34 cellular contexts compared by ENCODE assay signal in the genomic region with DNA sequence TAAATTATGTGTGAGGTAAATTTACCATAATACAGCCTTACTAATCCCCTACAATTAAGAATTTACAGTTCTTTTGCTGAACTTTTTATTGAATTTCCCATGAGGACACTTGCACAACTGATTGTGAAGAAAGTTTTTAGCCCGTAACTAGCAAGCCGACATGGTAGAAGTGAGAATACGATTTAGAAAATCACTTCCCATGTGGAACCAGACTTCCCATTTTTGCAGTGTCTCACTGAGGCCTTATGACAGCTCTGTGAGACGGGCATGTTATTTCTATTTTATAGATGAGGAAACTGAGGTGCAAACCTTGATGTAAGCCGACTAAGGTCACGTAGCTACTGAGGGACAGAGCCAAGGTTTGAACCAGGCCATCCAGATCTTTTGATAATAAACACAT.
"Had no signal": no experiment of that assay in that cellular context is flagged by ENCODE, and none has a peak within 500 bp of the region (broad histone marks: within the 10 kb centered on the region; RNA-seq: fewer than 3 reads in every experiment).

No MANE protein-coding gene starts in this region.

- H3K4me2 ChIP-seq: KMS-11 had no signal

- DNase-seq: activated CD4-positive, alpha-beta T cell treated with anti-CD3 and anti-CD28 coated beads for 1 hour; activated CD4-positive, alpha-beta T cell treated with anti-CD3 and anti-CD28 coated beads for 48 hours; activated CD4-positive, alpha-beta T cell treated with anti-CD3 and anti-CD28 coated beads, Interleukin-2, amount 50 U/mL, for 4 hours; activated CD4-positive, CD25-positive, alpha-beta regulatory T cell; activated CD8-positive, alpha-beta T cell treated with anti-CD3 and anti-CD28 coated beads for 36 hours; activated effector memory CD4-positive, alpha-beta T cell treated with anti-CD3 and anti-CD28 coated beads, Interleukin-2, amount 50 U/mL, for 16 hours; activated naive CD4-positive, alpha-beta T cell treated with Interleukin-2 at 50 U/mL for 16 hours; activated naive CD8-positive, alpha-beta T cell treated with anti-CD3 and anti-CD28 coated beads, Interleukin-2, amount 10 ng/mL, durations not matched to agents 7 days and 5 days; activated T-cell treated with anti-CD3 and anti-CD28 coated beads, Interleukin-2, amount 50 U/mL, for 1 hour; activated T-cell treated with anti-CD3 and anti-CD28 coated beads, Interleukin-2, amount 50 U/mL, for 72 hours; amygdala; MM.1S; NCI-H1092; NCI-H1436 treated with DMSO at 0.1 percent for 48 hours; NCI-H1694 treated with DMSO at 0.1 percent for 48 hours; NCI-H2029; NCI-H2171; NCI-H510A; NCI-H526; NK-92 treated with Interleukin-12 subunit alpha and Interleukin-12 subunit beta, amount 100 ng/mL, for 24 hours; Right ventricle myocardium superior; SW 1271; T-helper 1 cell; T-helper 2 cell; T-helper 9 cell; WERI-Rb-1 had no signal

- H3K36me3 ChIP-seq: ascending aorta, cardiac muscle cell, SJSA1, WERI-Rb-1 had no signal

- H3K27ac Mint-ChIP-seq: activated CD8-positive, alpha-beta T cell treated with anti-CD3 and anti-CD28 coated beads for 36 hours; activated naive CD4-positive, alpha-beta T cell treated with anti-CD3 and anti-CD28 coated beads, Interleukin-2, amount 50 U/mL, for 24 hours; activated naive CD8-positive, alpha-beta T cell treated with anti-CD3 and anti-CD28 coated beads, Interleukin-2, amount 10 ng/mL, durations not matched to agents 7 days and 5 days; activated T-cell treated with anti-CD3 and anti-CD28 coated beads, Interleukin-2, amount 50 U/mL, for 72 hours; activated T-helper 17 cell treated with anti-CD3 and anti-CD28 coated beads, Interleukin-2, amount 50 U/mL, for 72 hours had no signal

- H3K9me3 Mint-ChIP-seq: activated CD8-positive, alpha-beta T cell treated with anti-CD3 and anti-CD28 coated beads for 36 hours; activated naive CD4-positive, alpha-beta T cell treated with anti-CD3 and anti-CD28 coated beads, Interleukin-2, amount 50 U/mL, for 24 hours; activated naive CD8-positive, alpha-beta T cell treated with anti-CD3 and anti-CD28 coated beads, Interleukin-2, amount 10 ng/mL, durations not matched to agents 7 days and 5 days; activated T-cell treated with anti-CD3 and anti-CD28 coated beads, Interleukin-2, amount 50 U/mL, for 72 hours; activated T-helper 17 cell treated with anti-CD3 and anti-CD28 coated beads, Interleukin-2, amount 50 U/mL, for 72 hours; central memory CD8-positive, alpha-beta T cell had no signal

- H3K9me3 ChIP-seq: ascending aorta, SJSA1 had no signal

- H3K4me3 ChIP-seq: ascending aorta, cardiac muscle cell, coronary artery, SJSA1 had no signal

- ATAC-seq: activated CD8-positive, alpha-beta T cell treated with anti-CD3 and anti-CD28 coated beads for 36 hours; activated T-cell treated with anti-CD3 and anti-CD28 coated beads, Interleukin-2, amount 50 U/mL, for 72 hours; activated T-helper 17 cell treated with anti-CD3 and anti-CD28 coated beads, Interleukin-2, amount 50 U/mL, for 72 hours had no signal

- H3K36me3 Mint-ChIP-seq: activated naive CD4-positive, alpha-beta T cell treated with anti-CD3 and anti-CD28 coated beads, Interleukin-2, amount 50 U/mL, for 24 hours; activated naive CD8-positive, alpha-beta T cell treated with anti-CD3 and anti-CD28 coated beads, Interleukin-2, amount 10 ng/mL, durations not matched to agents 7 days and 5 days had no signal

- H3K27me3 ChIP-seq: ascending aorta, cardiac muscle cell, SJSA1 had no signal

- H3K4me3 Mint-ChIP-seq: activated CD8-positive, alpha-beta T cell treated with anti-CD3 and anti-CD28 coated beads for 36 hours; activated naive CD4-positive, alpha-beta T cell treated with anti-CD3 and anti-CD28 coated beads, Interleukin-2, amount 50 U/mL, for 24 hours; activated naive CD8-positive, alpha-beta T cell treated with anti-CD3 and anti-CD28 coated beads, Interleukin-2, amount 10 ng/mL, durations not matched to agents 7 days and 5 days; activated T-cell treated with anti-CD3 and anti-CD28 coated beads, Interleukin-2, amount 50 U/mL, for 72 hours; activated T-helper 17 cell treated with anti-CD3 and anti-CD28 coated beads, Interleukin-2, amount 50 U/mL, for 72 hours; central memory CD8-positive, alpha-beta T cell had no signal

- H3K9ac ChIP-seq: KMS-11 had no signal

- H3K4me1 Mint-ChIP-seq: activated naive CD4-positive, alpha-beta T cell treated with anti-CD3 and anti-CD28 coated beads, Interleukin-2, amount 50 U/mL, for 24 hours; activated naive CD8-positive, alpha-beta T cell treated with anti-CD3 and anti-CD28 coated beads, Interleukin-2, amount 10 ng/mL, durations not matched to agents 7 days and 5 days; activated T-helper 17 cell treated with anti-CD3 and anti-CD28 coated beads, Interleukin-2, amount 50 U/mL, for 72 hours; central memory CD8-positive, alpha-beta T cell had no signal

- H3K27me3 Mint-ChIP-seq: activated CD8-positive, alpha-beta T cell treated with anti-CD3 and anti-CD28 coated beads for 36 hours; activated naive CD4-positive, alpha-beta T cell treated with anti-CD3 and anti-CD28 coated beads, Interleukin-2, amount 50 U/mL, for 24 hours; activated T-helper 17 cell treated with anti-CD3 and anti-CD28 coated beads, Interleukin-2, amount 50 U/mL, for 72 hours had no signal

- H3K27ac ChIP-seq: ascending aorta, cardiac muscle cell, coronary artery, KMS-11, SJSA1, WERI-Rb-1 had no signal

- H3K4me1 ChIP-seq: ascending aorta had no signal
